26 cellular contexts compared by ENCODE assay signal in genomic region chr14:68463299-68463698, GRCh38.
"Had no signal": no experiment of that assay in that cellular context is flagged by ENCODE, and none has a peak within 500 bp of the region (broad histone marks: within the 10 kb centered on the region; RNA-seq: fewer than 3 reads in every experiment).

No MANE protein-coding gene starts in this region.

- ATAC-seq: activated naive CD8-positive, alpha-beta T cell treated with anti-CD3 and anti-CD28 coated beads, Interleukin-2, amount 50 U/mL, for 24 hours; activated T-cell treated with anti-CD3 and anti-CD28 coated beads, Interleukin-2, amount 50 U/mL, for 4 hours had no signal

- H3K36me3 ChIP-seq: WERI-Rb-1 had no signal

- FAIRE-seq: RCC 7860 had no signal

- H3K27ac ChIP-seq: RWPE1, WERI-Rb-1 had no signal

- DNase-seq: activated CD4-positive, alpha-beta memory T cell treated with anti-CD3 and anti-CD28 coated beads for 36 hours; activated CD4-positive, alpha-beta T cell treated with anti-CD3 and anti-CD28 coated beads, Interleukin-2, amount 10 ng/mL, durations not matched to agents 7 days and 5 days; activated CD8-positive, alpha-beta memory T cell treated with anti-CD3 and anti-CD28 coated beads, Interleukin-2, amount 50 U/mL, for 4 hours; activated effector memory CD4-positive, alpha-beta T cell treated with Interleukin-2 at 50 U/mL for 16 hours; activated naive CD4-positive, alpha-beta T cell treated with anti-CD3 and anti-CD28 coated beads, Interleukin-2, amount 10 ng/mL, durations not matched to agents 7 days and 5 days; activated naive CD8-positive, alpha-beta T cell treated with anti-CD3 and anti-CD28 coated beads, Interleukin-2, amount 50 U/mL, for 24 hours; activated T-cell treated with anti-CD3 and anti-CD28 coated beads for 4 hours; activated T-cell treated with anti-CD3 and anti-CD28 coated beads, Interleukin-2, amount 50 U/mL, for 4 hours; anterior cingulate cortex; central memory CD4-positive, alpha-beta T cell; Kasumi-1; KG1; MM.1S; MV-4-11; NCI-H1092; NCI-H1436 treated with DMSO at 0.1 percent for 48 hours; NCI-H187; NCI-H2081; NCI-H2171 treated with DMSO at 0.1 percent for 48 hours; NCI-H446 treated with DMSO at 0.1 percent for 48 hours; NCI-H524; Right ventricle myocardium superior; T1000; WERI-Rb-1 had no signal
